12 cellular contexts compared by ENCODE assay signal in the genomic region with DNA sequence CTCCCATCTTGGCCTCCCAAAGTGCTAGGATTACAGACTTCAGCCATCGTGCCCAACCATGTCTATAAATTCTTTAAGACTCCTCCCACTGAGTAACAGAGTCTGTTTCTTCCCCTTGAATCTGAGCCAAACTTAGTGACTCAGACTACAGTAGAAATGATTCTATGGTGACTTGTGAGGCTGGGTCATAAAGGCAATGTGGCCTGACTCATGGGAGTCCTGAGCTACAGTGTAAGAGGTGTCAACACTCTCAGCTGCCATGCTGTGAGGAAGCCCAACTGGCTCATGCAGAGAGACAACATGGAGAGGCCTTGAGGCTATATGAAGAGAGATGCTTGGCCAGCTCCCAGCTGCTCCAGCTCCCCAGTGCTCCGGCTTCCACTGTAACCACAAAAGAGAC. TPM values are rescaled to one million over a fixed set of nuclear protein-coding genes. Genes with fewer than 3 reads are reported as not detected.
DNase-seq lines count a peak whose midpoint lies in the region; ATAC-seq and TF ChIP-seq lines count a peak whose summit lies in the region.
"Had no signal": no experiment of that assay in that cellular context is flagged by ENCODE, and none has a peak within 500 bp of the region (broad histone marks: within the 10 kb centered on the region; RNA-seq: fewer than 3 reads in every experiment).

No MANE protein-coding gene starts in this region.

- H3K27me3 Mint-ChIP-seq in naive thymus-derived CD4-positive, alpha-beta T cell: peaks cover 0 to 23% (median 0%) of the 10 kb centered on the region in 5 donors
- H3K27me3 Mint-ChIP-seq in T-helper 2 cell treated with Interferon-gamma antibody and Interleukin-4, amounts not matched to agents 5 μg/mL and 100 μg/mL, for 36 hours (ENCODE audit: low read depth): peaks cover 3% of the 10 kb centered on the region
- H3K27me3 Mint-ChIP-seq: stimulated activated naive CD8-positive, alpha-beta T cell treated with anti-CD3 and anti-CD28 coated beads, Interleukin-15, Interleukin-2, amounts not matched to agents 100 ng/mL and 50 ng/mL, for 24 hours had no signal

- peaks cover 0 to 5% (median 0%) of the 10 kb centered on the region in 11 donors for H3K9me3 Mint-ChIP-seq in naive thymus-derived CD4-positive, alpha-beta T cell
- H3K9me3 Mint-ChIP-seq in T-helper 2 cell treated with Interferon-gamma antibody and Interleukin-4, amounts not matched to agents 5 μg/mL and 100 μg/mL, for 36 hours: no peaks in the 10 kb centered on the region

- no peaks in the 10 kb centered on the region for H3K27me3 ChIP-seq in MG63
- no peaks in the 10 kb centered on the region for H3K27me3 ChIP-seq in adrenal gland
- H3K27me3 ChIP-seq in naive thymus-derived CD4-positive, alpha-beta T cell (ENCODE audit: control insufficient read depth in 2 of 2, insufficient read depth in 2 of 2, low read length in 2 of 2): no peaks in the 10 kb centered on the region
- H3K27me3 ChIP-seq: esophagus muscularis mucosa had no signal

- intact Hi-C loops in adrenal gland (cut with DNase I): no loop called here
- intact Hi-C loops in naive thymus-derived CD4-positive, alpha-beta T cell (cut with micrococcal nuclease): no loop called here

- H3K4me1 ChIP-seq in adrenal gland (replicated peaks in 1 of 2): peaks cover 0 to 4% of the 10 kb centered on the region in 2 donors
- H3K4me1 ChIP-seq in naive thymus-derived CD4-positive, alpha-beta T cell (ENCODE audit: control insufficient read depth in 2 of 2, insufficient read depth in 2 of 2, low read length in 2 of 2): no peaks in the 10 kb centered on the region

- H3K27ac Mint-ChIP-seq in naive thymus-derived CD4-positive, alpha-beta T cell: no peak overlapping the region
- H3K27ac Mint-ChIP-seq in T-helper 2 cell treated with Interferon-gamma antibody and Interleukin-4, amounts not matched to agents 5 μg/mL and 100 μg/mL, for 36 hours: no peak overlapping the region
- H3K27ac Mint-ChIP-seq: activated CD4-positive, alpha-beta T cell treated with anti-CD3 and anti-CD28 coated beads, Interleukin-2, amount 10 ng/mL, durations not matched to agents 7 days and 5 days; stimulated activated naive CD8-positive, alpha-beta T cell treated with anti-CD3 and anti-CD28 coated beads, Interleukin-15, Interleukin-2, amounts not matched to agents 100 ng/mL and 50 ng/mL, for 24 hours had no signal

- no peak overlapping the region for H3K4me3 ChIP-seq in MG63
- H3K4me3 ChIP-seq in adrenal gland: no peak overlapping the region
- H3K4me3 ChIP-seq in naive thymus-derived CD4-positive, alpha-beta T cell (ENCODE audit: low read length): no peak overlapping the region
- H3K4me3 ChIP-seq: esophagus muscularis mucosa had no signal

- POLR2A ChIA-PET in naive thymus-derived CD4-positive, alpha-beta T cell (lab: Charles Lee): no interaction called here

- 51 to 67% (median 63%) methylated on average over 2 of the region's 2 CpGs for WGBS in adrenal gland, 4 donors

- DNase-seq in EH (ENCODE audit: low read depth): peak; percentile 91
- DNase-seq in MG63: peak; percentile 73
- peak in 5 of 7 donors; percentile 37 to 59 (median 53) for DNase-seq in adrenal gland
- DNase-seq in naive thymus-derived CD4-positive, alpha-beta T cell: no peak
- no peak for DNase-seq in putamen (ENCODE audit: low spot score)
- no peak for DNase-seq in T-helper 2 cell treated with Interferon-gamma antibody and Interleukin-4, amounts not matched to agents 5 μg/mL and 100 μg/mL, for 36 hours (ENCODE audit: low spot score)
- no peak for DNase-seq in NCI-H524 (lab: John Stamatoyannopoulos, UW)
- DNase-seq: activated CD4-positive, alpha-beta T cell treated with anti-CD3 and anti-CD28 coated beads, Interleukin-2, amount 10 ng/mL, durations not matched to agents 7 days and 5 days had no signal

- H3K36me3 Mint-ChIP-seq in naive thymus-derived CD4-positive, alpha-beta T cell: peaks cover 0 to 5% (median 4%) of the 10 kb centered on the region in 5 donors
- no peaks in the 10 kb centered on the region for H3K36me3 Mint-ChIP-seq in T-helper 2 cell treated with Interferon-gamma antibody and Interleukin-4, amounts not matched to agents 5 μg/mL and 100 μg/mL, for 36 hours (ENCODE audit: low read depth)

- no peak overlapping the region for H3K27ac ChIP-seq in adrenal gland
- no peak overlapping the region for H3K27ac ChIP-seq in naive thymus-derived CD4-positive, alpha-beta T cell (ENCODE audit: low read depth, low read length)
- H3K27ac ChIP-seq: esophagus muscularis mucosa, neutrophil had no signal

- H3K9me3 ChIP-seq in MG63 (peaks cover 6% of the 10 kb centered on the region), adrenal gland (replicated peaks in 1 of 3) (no peaks in the 10 kb centered on the region)
- no peaks in the 10 kb centered on the region for H3K9me3 ChIP-seq in naive thymus-derived CD4-positive, alpha-beta T cell (ENCODE audit: control insufficient read depth in 2 of 3, low read length in 3 of 3)
- H3K9me3 ChIP-seq: neutrophil had no signal

- no peak overlapping the region for H3K4me3 Mint-ChIP-seq in naive thymus-derived CD4-positive, alpha-beta T cell
- H3K4me3 Mint-ChIP-seq in T-helper 2 cell treated with Interferon-gamma antibody and Interleukin-4, amounts not matched to agents 5 μg/mL and 100 μg/mL, for 36 hours: no peak overlapping the region
- H3K4me3 Mint-ChIP-seq: activated CD4-positive, alpha-beta T cell treated with anti-CD3 and anti-CD28 coated beads, Interleukin-2, amount 10 ng/mL, durations not matched to agents 7 days and 5 days; stimulated activated naive CD8-positive, alpha-beta T cell treated with anti-CD3 and anti-CD28 coated beads, Interleukin-15, Interleukin-2, amounts not matched to agents 100 ng/mL and 50 ng/mL, for 24 hours had no signal

- TF ChIP-seq POLR2A in adrenal gland (IDR thresholded peaks at IDR 0.05): no peak

- no peak for TF ChIP-seq CTCF in adrenal gland (IDR thresholded peaks at IDR 0.05)

- H3K36me3 ChIP-seq in MG63 (no peaks in the 10 kb centered on the region; the same call in 1 of the 2 replicates), adrenal gland (replicated peaks in 1 of 2) (no peaks in the 10 kb centered on the region)
- H3K36me3 ChIP-seq in naive thymus-derived CD4-positive, alpha-beta T cell (ENCODE audit: control insufficient read depth in 2 of 3, insufficient read depth in 3 of 3, low read length in 3 of 3): no peaks in the 10 kb centered on the region
- H3K36me3 ChIP-seq: esophagus muscularis mucosa, neutrophil had no signal

- peaks cover 5 to 11% (median 7%) of the 10 kb centered on the region in 7 donors for H3K4me1 Mint-ChIP-seq in naive thymus-derived CD4-positive, alpha-beta T cell
- H3K4me1 Mint-ChIP-seq in T-helper 2 cell treated with Interferon-gamma antibody and Interleukin-4, amounts not matched to agents 5 μg/mL and 100 μg/mL, for 36 hours (ENCODE audit: low read depth): peaks cover 6% of the 10 kb centered on the region

- CTCF ChIA-PET in naive thymus-derived CD4-positive, alpha-beta T cell (lab: Charles Lee): no interaction called here

- peak; percentile 20 for ATAC-seq in naive thymus-derived CD4-positive, alpha-beta T cell
- ATAC-seq in HG03571 (IDR thresholded peaks at IDR 0.05; ENCODE audit: unreplicated experiment): no peak

RNA-seq across cellular contexts. Expression of a gene that starts 5.2 kb away (rescaled TPM):
- 1.8 and 24.3 TPM in 2 replicates for total RNA-seq in MG63 (2014; rRNA removed; shearing (Covaris generic); ENCODE audit: low replicate concordance)
- 100 to 1,000 TPM in 2 of 8 donors, 10 to 100 TPM in 6; 45.5 to 146 (median 82.1) TPM for total RNA-seq in adrenal gland
- polyA plus RNA-seq in adrenal gland: 100 to 1,000 TPM in 2 of 3 donors, 10 to 100 TPM in 1; 70.0 to 263 (median 249) TPM
- total RNA-seq in naive thymus-derived CD4-positive, alpha-beta T cell: 1 to 10 TPM in 3 of 5 experiments, under 1 TPM in 2; 0.24 to 2.1 (median 1.3) TPM
- 1 to 10 TPM; 1.3 to 1.8 TPM for polyA plus RNA-seq in naive thymus-derived CD4-positive, alpha-beta T cell

RNA-seq across cellular contexts. Expression of a gene that starts 16.3 kb away (rescaled TPM):
- total RNA-seq in MG63 (2014; rRNA removed; shearing (Covaris generic); ENCODE audit: low replicate concordance): 2.1 and 3.1 TPM in 2 replicates
- total RNA-seq in adrenal gland: 10 to 100 TPM in 6 of 8 donors, 1 to 10 TPM in 2; 8.8 to 38.8 (median 13.9) TPM
- polyA plus RNA-seq in adrenal gland: 10 to 100 TPM in 1 of 3 donors, 1 to 10 TPM in 2; 2.0 to 12.8 (median 5.4) TPM
- total RNA-seq in naive thymus-derived CD4-positive, alpha-beta T cell: 10 to 100 TPM in 3 of 5 experiments, 1 to 10 TPM in 2; 4.6 to 15.1 (median 12.3) TPM
- polyA plus RNA-seq in naive thymus-derived CD4-positive, alpha-beta T cell: 1 to 10 TPM in 1 of 2 donors, under 1 TPM in 1; 0.89 to 1.3 TPM

RNA-seq across cellular contexts. Expression of a gene that starts 38.9 kb away (rescaled TPM):
- total RNA-seq in MG63 (2014; rRNA removed; shearing (Covaris generic); ENCODE audit: low replicate concordance): 15.0 and 33.3 TPM in 2 replicates
- 10 to 100 TPM in 4 of 8 donors, 1 to 10 TPM in 4; 6.4 to 39.7 (median 11.0) TPM for total RNA-seq in adrenal gland
- polyA plus RNA-seq in adrenal gland: 10 to 100 TPM in 1 of 3 donors, 1 to 10 TPM in 2; 4.3 to 10.8 (median 5.3) TPM
- total RNA-seq in naive thymus-derived CD4-positive, alpha-beta T cell: 10 to 100 TPM in 1 of 5 experiments, 1 to 10 TPM in 4; 2.4 to 27.7 (median 9.4) TPM
- 10 to 100 TPM; 12.6 to 16.0 TPM for polyA plus RNA-seq in naive thymus-derived CD4-positive, alpha-beta T cell

RNA-seq across cellular contexts. Expression of a gene that starts 44.3 kb away (rescaled TPM):
- total RNA-seq in MG63 (2014; rRNA removed; shearing (Covaris generic); ENCODE audit: low replicate concordance): 9.1 and 13.5 TPM in 2 replicates
- total RNA-seq in adrenal gland: 10 to 100 TPM; 14.5 to 21.8 (median 17.3) TPM
- polyA plus RNA-seq in adrenal gland: 10 to 100 TPM; 11.1 to 11.5 (median 11.5) TPM
- 10 to 100 TPM; 14.6 to 31.9 (median 27.1) TPM for total RNA-seq in naive thymus-derived CD4-positive, alpha-beta T cell
- polyA plus RNA-seq in naive thymus-derived CD4-positive, alpha-beta T cell: 10 to 100 TPM in 1 of 2 donors, 1 to 10 TPM in 1; 5.6 to 15.3 TPM

RNA-seq across cellular contexts. Expression of a gene that starts 51.1 kb away (rescaled TPM):
- total RNA-seq in MG63 (2014; rRNA removed; shearing (Covaris generic); ENCODE audit: low replicate concordance): 1.6 TPM in 1 of 2 replicates, not detected in the other
- total RNA-seq in adrenal gland: 10 to 100 TPM in 1 of 8 donors, 1 to 10 TPM in 7; 2.7 to 20.2 (median 6.3) TPM
- polyA plus RNA-seq in adrenal gland: 10 to 100 TPM in 1 of 3 donors, 1 to 10 TPM in 2; 5.3 to 13.7 (median 7.6) TPM
- 1 to 10 TPM; 3.4 to 5.7 (median 4.8) TPM for total RNA-seq in naive thymus-derived CD4-positive, alpha-beta T cell
- 1 to 10 TPM in 1 of 2 donors, under 1 TPM in 1; 0.86 to 1.1 TPM for polyA plus RNA-seq in naive thymus-derived CD4-positive, alpha-beta T cell

Comparison
In these comparisons a context has a peak if more than half of its experiments do, and no peak if none do; other contexts are left out.
1. DNase-seq: peak in EH (single experiment), MG63 (single experiment) and adrenal gland (5 of 7); none in naive thymus-derived CD4-positive, alpha-beta T cell (0 of 9), putamen (single experiment), T-helper 2 cell treated with Interferon-gamma antibody and Interleukin-4, amounts not matched to agents 5 μg/mL and 100 μg/mL, for 36 hours (single experiment) and NCI-H524 (0 of 2).